Comparison of ENCODE assay signal across 9 cellular contexts in the genomic region with DNA sequence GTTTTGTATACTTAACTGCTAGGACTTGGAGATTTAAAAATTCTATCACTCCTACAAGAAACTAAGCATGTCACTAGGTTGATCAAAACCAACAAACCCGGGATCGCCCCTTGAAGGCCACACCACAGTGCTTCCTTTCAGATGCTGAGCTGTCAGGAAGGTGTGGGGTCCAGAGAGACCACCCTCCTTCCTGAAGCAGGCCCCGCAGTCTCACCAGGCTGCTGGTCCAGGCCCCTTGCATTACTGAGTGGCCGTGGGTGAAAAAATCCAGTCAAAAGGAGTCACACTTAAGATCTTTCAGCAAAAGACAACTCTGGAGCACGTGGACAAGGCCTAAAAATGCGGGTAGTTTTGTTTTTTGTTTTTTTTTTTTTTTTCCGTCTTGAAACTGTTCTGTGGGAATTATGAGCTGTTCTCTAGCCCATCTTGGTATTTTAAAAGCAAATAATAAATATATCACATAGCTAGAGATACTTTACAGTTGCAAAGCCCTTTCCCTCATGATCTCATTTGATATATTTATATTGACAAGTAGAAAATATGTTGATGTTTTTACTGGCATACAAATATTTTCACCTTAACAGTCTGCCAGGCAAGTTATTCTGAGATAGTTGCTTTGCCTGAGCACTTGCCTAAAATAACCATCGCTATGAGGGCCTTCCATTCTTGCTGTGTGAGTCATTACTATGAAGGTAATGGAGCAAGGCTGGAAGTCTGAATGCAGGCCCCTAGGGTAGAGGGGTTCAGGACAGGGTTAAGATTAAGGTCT.
DNase-seq lines count a peak whose midpoint lies in the region; ATAC-seq and TF ChIP-seq lines count a peak whose summit lies in the region.
"Had no signal": no experiment of that assay in that cellular context is flagged by ENCODE, and none has a peak within 500 bp of the region (broad histone marks: within the 10 kb centered on the region; RNA-seq: fewer than 3 reads in every experiment).

No MANE protein-coding gene starts in this region.

- H3K4me3 ChIP-seq in lower lobe of right lung, result no peak overlapping the region
- no peak overlapping the region for H3K4me3 ChIP-seq in aorta (ENCODE audit: low read length in 2 of 2)

- H3K9me3 Mint-ChIP-seq in activated naive CD4-positive, alpha-beta T cell treated with anti-CD3 and anti-CD28 coated beads, Interleukin-2, amount 50 U/mL, for 72 hours, result no peaks in the 10 kb centered on the region

- H3K9me3 ChIP-seq in lower lobe of right lung (no peaks in the 10 kb centered on the region), aorta (ENCODE audit: control insufficient read depth, low read length) (no peaks in the 10 kb centered on the region)

- H3K36me3 ChIP-seq in lower lobe of right lung, result peaks cover 11% of the 10 kb centered on the region
- H3K36me3 ChIP-seq in aorta (ENCODE audit: control insufficient read depth in 1 of 2, insufficient read depth in 2 of 2, low read length in 1 of 2), result no peaks in the 10 kb centered on the region

- DNase-seq in Right ventricle myocardium inferior (ENCODE audit: missing footprints), result no peak
- DNase-seq in cardiac septum (ENCODE audit: low spot score), result no peak
- peak; percentile 11 for DNase-seq in dermis blood vessel endothelial cell
- DNase-seq in lower lobe of right lung, result no peak
- DNase-seq in aorta, result no peak
- no peak for DNase-seq in activated naive CD4-positive, alpha-beta T cell treated with anti-CD3 and anti-CD28 coated beads, Interleukin-2, amount 50 U/mL, for 72 hours (ENCODE audit: low spot score in 2 of 2)

- no peak overlapping the region for H3K27ac Mint-ChIP-seq in activated naive CD4-positive, alpha-beta T cell treated with anti-CD3 and anti-CD28 coated beads, Interleukin-2, amount 50 U/mL, for 72 hours
- H3K27ac Mint-ChIP-seq: activated naive CD8-positive, alpha-beta T cell had no signal

- H3K27me3 ChIP-seq in lower lobe of right lung (ENCODE audit: low read depth), result no peaks in the 10 kb centered on the region
- H3K27me3 ChIP-seq in aorta (ENCODE audit: control insufficient read depth in 1 of 2, insufficient read depth in 2 of 2, low read length in 1 of 2), result no peaks in the 10 kb centered on the region

- no peak for TF ChIP-seq CTCF in lower lobe of right lung (IDR thresholded peaks at IDR 0.05)

- intact Hi-C loops in Right ventricle myocardium inferior (cut with DNase I) (loop anchor here (5.0 kb wide), 2 partner anchors 65 to 145 kb away; partner anchors contain the start of gene NIBAN1), cardiac septum (cut with DNase I) (loop anchor here (1.0 to 5.0 kb wide), 2 partner anchors 55 to 143 kb away; no protein-coding TSS in a partner anchor), lower lobe of right lung (cut with DNase I) (no loop called here), aorta (cut with DNase I) (loop anchor here (5.0 kb wide), 3 partner anchors 55 to 145 kb away; partner anchors contain the start of gene NIBAN1 (in 2 of the 2))

- ATAC-seq in Right ventricle myocardium inferior (peak; percentile 65), lower lobe of right lung (peak; percentile 49 to 59), aorta (ENCODE audit: low FRiP score) (peak; percentile 83), GM21717 (IDR thresholded peaks at IDR 0.05; ENCODE audit: unreplicated experiment) (no peak), GM18517 (IDR thresholded peaks at IDR 0.05; ENCODE audit: unreplicated experiment) (no peak)
- ATAC-seq in activated naive CD4-positive, alpha-beta T cell treated with anti-CD3 and anti-CD28 coated beads, Interleukin-2, amount 50 U/mL, for 72 hours, result no peak

- H3K27ac ChIP-seq in lower lobe of right lung (no peak overlapping the region), aorta (ENCODE audit: low read depth in 1 of 2, low read length in 2 of 2) (peak overlapping the region; percentile 97 to 98)

- H3K4me1 ChIP-seq in lower lobe of right lung (peaks cover 19% of the 10 kb centered on the region), aorta (ENCODE audit: control insufficient read depth in 1 of 2, insufficient read depth in 2 of 2, low read length in 2 of 2) (peaks cover 8 to 12% of the 10 kb centered on the region in 2 donors)

- WGBS in aorta, 2 donors, result 4 to 9% methylated on average over 8 of the region's 8 CpGs

- peaks cover 0 to 5% of the 10 kb centered on the region in 2 donors for H3K36me3 Mint-ChIP-seq in activated naive CD4-positive, alpha-beta T cell treated with anti-CD3 and anti-CD28 coated beads, Interleukin-2, amount 50 U/mL, for 72 hours
- H3K36me3 Mint-ChIP-seq: activated naive CD8-positive, alpha-beta T cell had no signal

Comparison
In these comparisons a context has a peak if more than half of its experiments do, and no peak if none do; other contexts are left out.
1. ATAC-seq: peak in Right ventricle myocardium inferior (single experiment), lower lobe of right lung (2 of 2) and aorta (single experiment); none in GM21717 (single experiment), activated naive CD4-positive, alpha-beta T cell treated with anti-CD3 and anti-CD28 coated beads, Interleukin-2, amount 50 U/mL, for 72 hours (0 of 2) and GM18517 (single experiment).